In genomic region chr16:30065943-30066881, GRCh38 we compare ENCODE assay signal across 8 cellular contexts. TPM values are rescaled to one million over a fixed set of nuclear protein-coding genes. Genes with fewer than 3 reads are reported as not detected.
A peak's percentile ranks its signal among the peaks of the same experiment; 100 is the strongest.
DNase-seq lines count a peak whose midpoint lies in the region; ATAC-seq, FAIRE-seq and TF ChIP-seq lines count a peak whose summit lies in the region.

No MANE protein-coding gene starts in this region.

- no peaks in the 10 kb centered on the region for H3K9me3 Mint-ChIP-seq in WTC11
- no peaks in the 10 kb centered on the region for H3K9me3 Mint-ChIP-seq in nephron

- FAIRE-seq in urothelium cell line (lab: Jason Lieb, UNC): no peak

- ATAC-seq in WTC11: no peak

- H3K36me3 Mint-ChIP-seq in WTC11: peaks cover 46% of the 10 kb centered on the region
- peaks cover 39% of the 10 kb centered on the region for H3K36me3 Mint-ChIP-seq in nephron (ENCODE audit: low read depth)

- H3K4me1 Mint-ChIP-seq in WTC11 (peaks cover 28% of the 10 kb centered on the region), nephron (peaks cover 46% of the 10 kb centered on the region)

- DNase-seq in AG20443 (ENCODE audit: low spot score) (peak; percentile 64), HFF-Myc (ENCODE audit: extremely low read depth, low read depth) (no peak), WTC11 (ENCODE audit: low spot score) (peak; percentile 40), epithelial cell of proximal tubule (ENCODE audit: low read depth) (no peak), Kasumi-1 (lab: John Stamatoyannopoulos, UW) (no peak), urothelium cell line (ENCODE audit: low spot score) (no peak), NCI-H345 (lab: John Stamatoyannopoulos, UW) (no peak)

- TF ChIP-seq CTCF in HFF-Myc (IDR thresholded peaks at IDR 0.05; ENCODE audit: low read depth, low read length, missing control alignments) (no peak), WTC11 (IDR thresholded peaks at IDR 0.05) (no peak), epithelial cell of proximal tubule (conservative IDR thresholded peaks at IDR 0.05; ENCODE audit: low read depth, low read length) (no peak), nephron (IDR thresholded peaks at IDR 0.05; ENCODE audit: unreplicated experiment in 3 of 3) (no peak)

- POLR2A ChIA-PET in WTC11 (lab: Charles Lee): interaction anchor here (0.5 to 2.3 kb wide), 9 partner anchors 8 to 351 kb away, joined by 3 to 27 read pairs (median 5); partner anchors contain the start of genes HIRIP3, TBX6, TLCD3B and YPEL3

- H3K27ac Mint-ChIP-seq in WTC11 (peak overlapping the region; percentile 95), nephron (peak overlapping the region; percentile 98 to 100 (median 99))

- CTCF ChIA-PET in WTC11 (lab: Charles Lee): interaction anchor here (0.5 to 5.1 kb wide), 15 partner anchors 10 to 364 kb away, joined by 3 to 89 read pairs (median 5); partner anchors contain the start of genes DCTPP1, PAGR1, PPP4C and SEZ6L2

- H3K4me3 ChIP-seq in HFF-Myc (replicated peaks; ENCODE audit: low read depth, low read length) (peak overlapping the region; percentile 96), epithelial cell of proximal tubule (ENCODE audit: low read depth, low read length) (peak overlapping the region; percentile 98)

- peak overlapping the region; percentile 96 for H3K4me3 Mint-ChIP-seq in WTC11
- peak overlapping the region; percentile 96 to 97 (median 97) for H3K4me3 Mint-ChIP-seq in nephron

- no peaks in the 10 kb centered on the region for H3K27me3 Mint-ChIP-seq in WTC11 (ENCODE audit: low read depth)
- H3K27me3 Mint-ChIP-seq in nephron (ENCODE audit: low read depth): no peaks in the 10 kb centered on the region

TF ChIP-seq in WTC11, 78 proteins besides CTCF, POLR2A, EP300 and RAD21 (continues in another document):
- TF ChIP-seq, protein P1, sequence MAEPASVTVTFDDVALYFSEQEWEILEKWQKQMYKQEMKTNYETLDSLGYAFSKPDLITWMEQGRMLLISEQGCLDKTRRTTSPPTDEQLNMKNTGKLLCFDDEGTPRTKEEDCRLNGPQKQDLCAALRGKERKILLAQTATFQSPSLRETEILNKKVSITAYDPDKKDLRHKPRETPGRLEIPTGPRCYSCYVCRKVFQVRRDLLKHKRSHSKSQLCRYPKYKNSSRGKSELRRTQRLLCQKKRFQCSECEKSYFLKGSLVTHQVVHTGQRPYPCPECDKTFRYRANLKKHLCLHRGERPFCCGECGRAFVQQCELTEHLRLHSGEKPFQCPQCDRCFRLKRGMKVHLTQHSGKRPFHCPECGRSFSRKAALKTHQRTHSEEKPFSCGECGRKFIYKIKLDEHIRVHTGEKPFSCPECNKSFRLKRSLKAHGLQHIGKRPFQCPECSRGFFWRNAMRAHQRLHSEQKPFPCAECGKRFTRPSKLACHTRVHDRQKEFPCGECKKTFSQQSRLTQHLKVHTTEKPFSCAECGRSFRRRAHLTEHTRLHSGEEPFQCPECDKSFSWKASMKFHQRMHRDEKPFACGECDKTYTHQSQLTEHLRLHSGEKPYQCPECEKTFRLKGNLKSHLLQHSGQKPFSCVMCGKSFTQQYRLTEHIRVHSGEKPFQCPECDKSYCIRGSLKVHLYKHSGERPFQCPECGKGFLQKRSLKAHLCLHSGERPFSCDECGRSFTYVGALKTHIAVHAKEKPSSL (CRISPR knock-in tag; conservative IDR thresholded peaks at IDR 0.05): no peak
- TF ChIP-seq ZBTB43 (CRISPR knock-in tag; IDR thresholded peaks at IDR 0.05) (0 out of 2 replicates have a peak, but pooled peaks have one; percentile 44), MXD4 (CRISPR knock-in tag; IDR thresholded peaks at IDR 0.05; ENCODE audit: borderline replicate concordance) (no peak), TP53 (CRISPR knock-in tag; IDR thresholded peaks at IDR 0.05) (peak; percentile 10; the same call in 1 of the 2 replicates), MLX (CRISPR knock-in tag; IDR thresholded peaks at IDR 0.05) (0 out of 2 replicates have a peak, but pooled peaks have one; percentile 69)
- TF ChIP-seq, protein P2, sequence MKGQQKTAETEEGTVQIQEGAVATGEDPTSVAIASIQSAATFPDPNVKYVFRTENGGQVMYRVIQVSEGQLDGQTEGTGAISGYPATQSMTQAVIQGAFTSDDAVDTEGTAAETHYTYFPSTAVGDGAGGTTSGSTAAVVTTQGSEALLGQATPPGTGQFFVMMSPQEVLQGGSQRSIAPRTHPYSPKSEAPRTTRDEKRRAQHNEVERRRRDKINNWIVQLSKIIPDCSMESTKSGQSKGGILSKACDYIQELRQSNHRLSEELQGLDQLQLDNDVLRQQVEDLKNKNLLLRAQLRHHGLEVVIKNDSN (CRISPR knock-in tag; IDR thresholded peaks at IDR 0.05): 0 out of 2 replicates have a peak, but pooled peaks have one; percentile 17
- TF ChIP-seq, protein P3, sequence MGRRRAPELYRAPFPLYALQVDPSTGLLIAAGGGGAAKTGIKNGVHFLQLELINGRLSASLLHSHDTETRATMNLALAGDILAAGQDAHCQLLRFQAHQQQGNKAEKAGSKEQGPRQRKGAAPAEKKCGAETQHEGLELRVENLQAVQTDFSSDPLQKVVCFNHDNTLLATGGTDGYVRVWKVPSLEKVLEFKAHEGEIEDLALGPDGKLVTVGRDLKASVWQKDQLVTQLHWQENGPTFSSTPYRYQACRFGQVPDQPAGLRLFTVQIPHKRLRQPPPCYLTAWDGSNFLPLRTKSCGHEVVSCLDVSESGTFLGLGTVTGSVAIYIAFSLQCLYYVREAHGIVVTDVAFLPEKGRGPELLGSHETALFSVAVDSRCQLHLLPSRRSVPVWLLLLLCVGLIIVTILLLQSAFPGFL (CRISPR knock-in tag; IDR thresholded peaks at IDR 0.05; ENCODE audit: borderline replicate concordance): 0 out of 2 replicates have a peak, but pooled peaks have one; percentile 73
- TF ChIP-seq, protein P4, sequence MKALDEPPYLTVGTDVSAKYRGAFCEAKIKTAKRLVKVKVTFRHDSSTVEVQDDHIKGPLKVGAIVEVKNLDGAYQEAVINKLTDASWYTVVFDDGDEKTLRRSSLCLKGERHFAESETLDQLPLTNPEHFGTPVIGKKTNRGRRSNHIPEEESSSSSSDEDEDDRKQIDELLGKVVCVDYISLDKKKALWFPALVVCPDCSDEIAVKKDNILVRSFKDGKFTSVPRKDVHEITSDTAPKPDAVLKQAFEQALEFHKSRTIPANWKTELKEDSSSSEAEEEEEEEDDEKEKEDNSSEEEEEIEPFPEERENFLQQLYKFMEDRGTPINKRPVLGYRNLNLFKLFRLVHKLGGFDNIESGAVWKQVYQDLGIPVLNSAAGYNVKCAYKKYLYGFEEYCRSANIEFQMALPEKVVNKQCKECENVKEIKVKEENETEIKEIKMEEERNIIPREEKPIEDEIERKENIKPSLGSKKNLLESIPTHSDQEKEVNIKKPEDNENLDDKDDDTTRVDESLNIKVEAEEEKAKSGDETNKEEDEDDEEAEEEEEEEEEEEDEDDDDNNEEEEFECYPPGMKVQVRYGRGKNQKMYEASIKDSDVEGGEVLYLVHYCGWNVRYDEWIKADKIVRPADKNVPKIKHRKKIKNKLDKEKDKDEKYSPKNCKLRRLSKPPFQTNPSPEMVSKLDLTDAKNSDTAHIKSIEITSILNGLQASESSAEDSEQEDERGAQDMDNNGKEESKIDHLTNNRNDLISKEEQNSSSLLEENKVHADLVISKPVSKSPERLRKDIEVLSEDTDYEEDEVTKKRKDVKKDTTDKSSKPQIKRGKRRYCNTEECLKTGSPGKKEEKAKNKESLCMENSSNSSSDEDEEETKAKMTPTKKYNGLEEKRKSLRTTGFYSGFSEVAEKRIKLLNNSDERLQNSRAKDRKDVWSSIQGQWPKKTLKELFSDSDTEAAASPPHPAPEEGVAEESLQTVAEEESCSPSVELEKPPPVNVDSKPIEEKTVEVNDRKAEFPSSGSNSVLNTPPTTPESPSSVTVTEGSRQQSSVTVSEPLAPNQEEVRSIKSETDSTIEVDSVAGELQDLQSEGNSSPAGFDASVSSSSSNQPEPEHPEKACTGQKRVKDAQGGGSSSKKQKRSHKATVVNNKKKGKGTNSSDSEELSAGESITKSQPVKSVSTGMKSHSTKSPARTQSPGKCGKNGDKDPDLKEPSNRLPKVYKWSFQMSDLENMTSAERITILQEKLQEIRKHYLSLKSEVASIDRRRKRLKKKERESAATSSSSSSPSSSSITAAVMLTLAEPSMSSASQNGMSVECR (CRISPR knock-in tag; IDR thresholded peaks at IDR 0.05; ENCODE audit: borderline replicate concordance): 0 out of 2 replicates have a peak, but pooled peaks have one; percentile 39

RNA-seq across cellular contexts. Expression of gene ALDOA, which starts 0.7 kb away (rescaled TPM):
- 1,537 to 1,958 TPM (median 1,913 TPM) in 3 replicates for total RNA-seq in WTC11 (2021)
- total RNA-seq in epithelial cell of proximal tubule: 1,398 and 2,089 TPM in 2 replicates

RNA-seq across cellular contexts. Expression of gene PPP4C, which starts 9.6 kb away (rescaled TPM):
- total RNA-seq in WTC11 (2021): 159 to 164 TPM (median 161 TPM) in 3 replicates
- 98.4 and 178 TPM in 2 replicates for total RNA-seq in epithelial cell of proximal tubule

RNA-seq across cellular contexts. Expression of gene TBX6, which starts 25.5 kb away (rescaled TPM):
- total RNA-seq in WTC11 (2021) (5.1 to 7.6 TPM (median 6.6 TPM) in 3 replicates), epithelial cell of proximal tubule (0.07 and 1.3 TPM in 2 replicates)

RNA-seq across cellular contexts. Expression of gene YPEL3, which starts 29.8 kb away (rescaled TPM):
- total RNA-seq in WTC11 (2021): 43.7 to 52.7 TPM (median 51.7 TPM) in 3 replicates
- total RNA-seq in epithelial cell of proximal tubule: 16.0 and 41.3 TPM in 2 replicates

RNA-seq across cellular contexts. Expression of gene TLCD3B, which starts 35.1 kb away (rescaled TPM):
- total RNA-seq in WTC11 (2021) (28.1 to 30.3 TPM (median 30.2 TPM) in 3 replicates), epithelial cell of proximal tubule (not detected in 2 replicates)

Comparison
In these comparisons a context has a peak if more than half of its experiments do, and no peak if none do; other contexts are left out.
1. DNase-seq: peak in AG20443 (single experiment) and WTC11 (single experiment); none in HFF-Myc (single experiment), epithelial cell of proximal tubule (single experiment), Kasumi-1 (0 of 2), urothelium cell line (single experiment) and NCI-H345 (single experiment).